In genomic region chr13:78650725-78651083, GRCh38 we compare ENCODE assay signal across 1 cellular context.
TF ChIP-seq lines count a peak whose summit lies in the region.

No MANE protein-coding gene starts in this region.

TF ChIP-seq in endothelial cell of umbilical vein, 7 proteins besides CTCF, POLR2A, EP300 and RAD21:
- TF ChIP-seq EZH2 (IDR thresholded peaks at IDR 0.05; ENCODE audit: borderline replicate concordance, low read depth, low read length, severe bottlenecking), result no peak
- no peak for TF ChIP-seq MYC (IDR thresholded peaks at IDR 0.05; ENCODE audit: low read depth, low read length)
- TF ChIP-seq JUN (IDR thresholded peaks at IDR 0.05; ENCODE audit: borderline replicate concordance, insufficient read depth, insufficient read length, low read depth), result no peak
- no peak for TF ChIP-seq GATA2 (IDR thresholded peaks at IDR 0.05; ENCODE audit: insufficient read depth, insufficient read length, low read depth, low read length)
- no peak for TF ChIP-seq POLR2AphosphoS5 (IDR thresholded peaks at IDR 0.05; ENCODE audit: insufficient read depth, low read depth, low read length)
- TF ChIP-seq, protein P1, sequence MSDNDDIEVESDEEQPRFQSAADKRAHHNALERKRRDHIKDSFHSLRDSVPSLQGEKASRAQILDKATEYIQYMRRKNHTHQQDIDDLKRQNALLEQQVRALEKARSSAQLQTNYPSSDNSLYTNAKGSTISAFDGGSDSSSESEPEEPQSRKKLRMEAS (IDR thresholded peaks at IDR 0.05; ENCODE audit: insufficient read depth, insufficient read length), result no peak
- no peak for TF ChIP-seq FOS (IDR thresholded peaks at IDR 0.05; ENCODE audit: borderline replicate concordance, insufficient read depth, low read length)
